15 cellular contexts compared by ENCODE assay signal in the genomic region with DNA sequence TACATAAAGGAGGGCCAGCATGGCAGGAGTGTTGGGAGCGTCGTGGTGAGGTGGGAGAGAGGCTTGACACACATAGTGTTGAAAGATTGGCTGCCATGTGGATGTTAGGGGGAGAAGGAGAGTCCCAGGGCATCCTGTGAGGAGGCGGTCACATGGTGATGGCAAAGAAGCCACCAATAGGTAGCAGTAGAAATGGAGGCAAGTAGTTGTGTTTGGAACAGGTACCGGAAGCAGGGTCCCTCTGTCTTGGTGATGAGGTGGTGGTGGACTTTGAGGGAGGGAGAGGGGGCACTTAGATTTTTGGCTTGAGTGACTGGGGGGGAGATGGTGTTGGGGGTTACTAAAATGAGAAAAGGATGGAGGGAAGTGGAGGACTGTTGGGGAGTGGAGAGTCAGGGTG.
DNase-seq lines count a peak whose midpoint lies in the region; ATAC-seq and TF ChIP-seq lines count a peak whose summit lies in the region.
"Had no signal": no experiment of that assay in that cellular context is flagged by ENCODE, and none has a peak within 500 bp of the region (broad histone marks: within the 10 kb centered on the region; RNA-seq: fewer than 3 reads in every experiment).

No MANE protein-coding gene starts in this region.

- H2AK5ac ChIP-seq in mesenchymal stem cell (ENCODE audit: low read length, severe bottlenecking): peak overlapping the region; percentile 40

- H2BK15ac ChIP-seq in mesenchymal stem cell (ENCODE audit: low read depth, poor library complexity, severe bottlenecking): no peak overlapping the region

- H3K4me3 Mint-ChIP-seq in brain: no peak overlapping the region
- peak overlapping the region; percentile 30 for H3K4me3 Mint-ChIP-seq in osteocyte (ENCODE audit: unreplicated experiment)
- H3K4me3 Mint-ChIP-seq in activated CD4-positive, alpha-beta T cell treated with anti-CD3 and anti-CD28 coated beads, Interleukin-2, amount 10 ng/mL, durations not matched to agents 7 days and 5 days: no peak overlapping the region
- H3K4me3 Mint-ChIP-seq: CD4-positive, alpha-beta memory T cell had no signal

- peak overlapping the region; percentile 17 to 70 for H3K18ac ChIP-seq in mesenchymal stem cell (ENCODE audit: low read depth in 1 of 2, low read length in 2 of 2)

- TF ChIP-seq CTCF in brain (conservative IDR thresholded peaks at IDR 0.05) (no peak), osteocyte (IDR thresholded peaks at IDR 0.05) (no peak), body of pancreas (IDR thresholded peaks at IDR 0.05) (no peak), breast epithelium (IDR thresholded peaks at IDR 0.05) (no peak)

- peaks cover 60% of the 10 kb centered on the region for H3K4me1 Mint-ChIP-seq in brain
- peaks cover 68% of the 10 kb centered on the region for H3K4me1 Mint-ChIP-seq in osteocyte (ENCODE audit: unreplicated experiment)
- no peaks in the 10 kb centered on the region for H3K4me1 Mint-ChIP-seq in activated CD4-positive, alpha-beta T cell treated with anti-CD3 and anti-CD28 coated beads, Interleukin-2, amount 10 ng/mL, durations not matched to agents 7 days and 5 days
- H3K4me1 Mint-ChIP-seq: CD4-positive, alpha-beta memory T cell had no signal

- H2BK12ac ChIP-seq in mesenchymal stem cell (ENCODE audit: low read length in 2 of 2): peak overlapping the region; percentile 59 to 65

- peak overlapping the region in 4 of 5 experiments; percentile 11 to 87 (median 54) for H3K27ac Mint-ChIP-seq in brain
- H3K27ac Mint-ChIP-seq in osteocyte (ENCODE audit: unreplicated experiment): peak overlapping the region; percentile 87
- no peak overlapping the region for H3K27ac Mint-ChIP-seq in activated CD4-positive, alpha-beta T cell treated with anti-CD3 and anti-CD28 coated beads, Interleukin-2, amount 10 ng/mL, durations not matched to agents 7 days and 5 days
- H3K27ac Mint-ChIP-seq: CD4-positive, alpha-beta memory T cell had no signal

- peak overlapping the region; percentile 83 for H4K8ac ChIP-seq in mesenchymal stem cell (ENCODE audit: low read length)

- peak overlapping the region; percentile 57 for H2BK120ac ChIP-seq in mesenchymal stem cell (ENCODE audit: low read depth, low read length)

- no peak overlapping the region for H3K9ac ChIP-seq in mesenchymal stem cell (ENCODE audit: low read length)
- H3K9ac ChIP-seq: KMS-11 had no signal

- H3K9me3 Mint-ChIP-seq in brain (peaks cover 12 to 20% (median 18%) of the 10 kb centered on the region in 5 experiments), osteocyte (ENCODE audit: unreplicated experiment) (peaks cover 6% of the 10 kb centered on the region)
- H3K9me3 Mint-ChIP-seq in activated CD4-positive, alpha-beta T cell treated with anti-CD3 and anti-CD28 coated beads, Interleukin-2, amount 10 ng/mL, durations not matched to agents 7 days and 5 days: peaks cover 3% of the 10 kb centered on the region

- TF ChIP-seq POLR2A in body of pancreas (IDR thresholded peaks at IDR 0.05) (no peak), breast epithelium (IDR thresholded peaks at IDR 0.05) (no peak)

- CTCF ChIA-PET in activated CD4-positive, alpha-beta T cell treated with anti-CD3 and anti-CD28 coated beads, Interleukin-2, amount 10 ng/mL, durations not matched to agents 7 days and 5 days (lab: Charles Lee): no interaction called here

- H3K4me2 ChIP-seq in mesenchymal stem cell (ENCODE audit: low read length, poor library complexity, severe bottlenecking): no peak overlapping the region
- H3K4me2 ChIP-seq: KMS-11 had no signal

- H3K27me3 Mint-ChIP-seq in brain (no peaks in the 10 kb centered on the region), osteocyte (ENCODE audit: unreplicated experiment) (no peaks in the 10 kb centered on the region)
- H3K27me3 Mint-ChIP-seq in activated CD4-positive, alpha-beta T cell treated with anti-CD3 and anti-CD28 coated beads, Interleukin-2, amount 10 ng/mL, durations not matched to agents 7 days and 5 days: peaks cover 2% of the 10 kb centered on the region

- peaks cover 6% of the 10 kb centered on the region for H3K9me3 ChIP-seq in mesenchymal stem cell (ENCODE audit: control insufficient read depth, low read length)
- no peaks in the 10 kb centered on the region for H3K9me3 ChIP-seq in body of pancreas
- no peaks in the 10 kb centered on the region for H3K9me3 ChIP-seq in breast epithelium
- H3K9me3 ChIP-seq: SJSA1 had no signal

- WGBS in mesenchymal stem cell: 95% methylated on average over 4 of the region's 4 CpGs
- 95 to 99% methylated on average over 4 of the region's 4 CpGs for WGBS in body of pancreas, 2 donors

- H3K4me3 ChIP-seq in mesenchymal stem cell (ENCODE audit: insufficient read depth in 1 of 2, low read depth in 1 of 2, low read length in 2 of 2) (no peak overlapping the region), body of pancreas (no peak overlapping the region), breast epithelium (no peak overlapping the region)
- H3K4me3 ChIP-seq: SJSA1 had no signal

- no peak overlapping the region for H3K23ac ChIP-seq in mesenchymal stem cell (ENCODE audit: low read length in 2 of 2)

- H3K14ac ChIP-seq in mesenchymal stem cell (ENCODE audit: low read length in 2 of 2): peak overlapping the region in 1 of 2 experiments; percentile 6

- H2AFZ ChIP-seq in mesenchymal stem cell (ENCODE audit: low read depth, low read length): no peak overlapping the region

- intact Hi-C loops in body of pancreas (cut with DNase I): no loop called here
- intact Hi-C loops in breast epithelium (cut with DNase I; ENCODE audit: low total_unique reads): no loop called here

- H3K36me3 ChIP-seq in mesenchymal stem cell (ENCODE audit: control insufficient read depth in 1 of 2, insufficient read depth in 2 of 2, low read depth in 1 of 2, low read length in 2 of 2) (peaks cover 11 to 13% of the 10 kb centered on the region in 2 experiments), body of pancreas (replicated peaks in 1 of 2; ENCODE audit: insufficient read depth in 1 of 2, low read depth in 2 of 2) (no peaks in the 10 kb centered on the region), breast epithelium (no peaks in the 10 kb centered on the region)

- peaks cover 20% of the 10 kb centered on the region for H3K79me1 ChIP-seq in mesenchymal stem cell (replicated peaks; ENCODE audit: low read length, poor library complexity, severe bottlenecking)

- H3K4me1 ChIP-seq in mesenchymal stem cell (ENCODE audit: control insufficient read depth, insufficient read depth, low read depth, low read length): peaks cover 14% of the 10 kb centered on the region
- peaks cover 20% of the 10 kb centered on the region for H3K4me1 ChIP-seq in body of pancreas
- H3K4me1 ChIP-seq in breast epithelium: no peaks in the 10 kb centered on the region

- H3K27ac ChIP-seq in mesenchymal stem cell (ENCODE audit: low read length, poor library complexity, severe bottlenecking) (peak overlapping the region; percentile 51), body of pancreas (no peak overlapping the region), breast epithelium (no peak overlapping the region)
- H3K27ac ChIP-seq: KMS-11 had no signal

- DNase-seq in mesenchymal stem cell (no peak), osteocyte (ENCODE audit: extremely low spot score, unreplicated experiment) (no peak), body of pancreas (no peak), breast epithelium (ENCODE audit: low spot score in 2 of 2) (no peak)
- DNase-seq in activated CD4-positive, alpha-beta T cell treated with anti-CD3 and anti-CD28 coated beads, Interleukin-2, amount 10 ng/mL, durations not matched to agents 7 days and 5 days: no peak
- DNase-seq: Calu3; CD4-positive, alpha-beta memory T cell; H7; NCI-H1048; NCI-H2227 treated with DMSO at 0.1 percent for 48 hours; NCI-H524 had no signal

- POLR2A ChIA-PET in activated CD4-positive, alpha-beta T cell treated with anti-CD3 and anti-CD28 coated beads, Interleukin-2, amount 10 ng/mL, durations not matched to agents 7 days and 5 days (lab: Charles Lee): no interaction called here

- ATAC-seq in body of pancreas (no peak), HG03442 (IDR thresholded peaks at IDR 0.05; ENCODE audit: unreplicated experiment) (no peak)

- H3K4ac ChIP-seq in mesenchymal stem cell (ENCODE audit: low read depth in 1 of 2, low read length in 2 of 2): peak overlapping the region; percentile 22 to 90

- no peak overlapping the region for H2BK5ac ChIP-seq in mesenchymal stem cell (ENCODE audit: low read depth, low read length, poor library complexity, severe bottlenecking)

- peak overlapping the region; percentile 70 for H4K91ac ChIP-seq in mesenchymal stem cell (ENCODE audit: low read length)

- H3K36me3 Mint-ChIP-seq in brain (peaks cover 73% of the 10 kb centered on the region), osteocyte (ENCODE audit: unreplicated experiment) (peaks cover 34% of the 10 kb centered on the region)
- H3K36me3 Mint-ChIP-seq in activated CD4-positive, alpha-beta T cell treated with anti-CD3 and anti-CD28 coated beads, Interleukin-2, amount 10 ng/mL, durations not matched to agents 7 days and 5 days (ENCODE audit: low read depth): no peaks in the 10 kb centered on the region
- H3K36me3 Mint-ChIP-seq: CD4-positive, alpha-beta memory T cell had no signal

- no peaks in the 10 kb centered on the region for H3K27me3 ChIP-seq in mesenchymal stem cell (ENCODE audit: control insufficient read depth in 1 of 2, insufficient read depth in 1 of 2, low read length in 2 of 2)
- H3K27me3 ChIP-seq in body of pancreas: no peaks in the 10 kb centered on the region
- no peaks in the 10 kb centered on the region for H3K27me3 ChIP-seq in breast epithelium
- H3K27me3 ChIP-seq: SJSA1 had no signal
